8 cellular contexts compared by ENCODE assay signal in genomic region chr3:183427206-183428139, GRCh38. TPM values are rescaled to one million over a fixed set of nuclear protein-coding genes. Genes with fewer than 3 reads are reported as not detected.
DNase-seq lines count a peak whose midpoint lies in the region; ATAC-seq and TF ChIP-seq lines count a peak whose summit lies in the region.

No MANE protein-coding gene starts in this region.

- no peaks in the 10 kb centered on the region for H3K9me3 ChIP-seq in left ventricle myocardium inferior (replicated peaks)
- no peaks in the 10 kb centered on the region for H3K9me3 ChIP-seq in iPS-20b (ENCODE audit: insufficient read depth, low read depth, low read length)

- H3K9ac ChIP-seq in iPS-20b (ENCODE audit: low read depth, low read length), result peak overlapping the region; percentile 65; the same call in 1 of the 2 replicates

- no peak overlapping the region for H3K27ac ChIP-seq in left ventricle myocardium inferior (replicated peaks)
- no peak overlapping the region for H3K27ac ChIP-seq in iPS-20b (ENCODE audit: low read length)

- DNase-seq in left ventricle myocardium inferior (no peak), Right ventricle myocardium superior (no peak), globus pallidus (ENCODE audit: low spot score) (no peak)
- DNase-seq in activated T-cell treated with anti-CD3 and anti-CD28 coated beads, Interleukin-2, amount 50 U/mL, for 4 hours, result no peak
- no peak for DNase-seq in stimulated activated naive B cell treated with anti-CD40 and anti-IgM and Interleukin-4, amounts not matched to agents 10 μg/mL and 1 μg/mL and 100 μg/mL, for 72 hours

- peak overlapping the region; percentile 20 for H3K27ac Mint-ChIP-seq in stimulated activated naive B cell treated with anti-CD40 and anti-IgM and Interleukin-4, amounts not matched to agents 10 μg/mL and 1 μg/mL and 100 μg/mL, for 72 hours

- peak overlapping the region; percentile 86 for H3K4me3 Mint-ChIP-seq in activated T-cell treated with anti-CD3 and anti-CD28 coated beads, Interleukin-2, amount 50 U/mL, for 4 hours
- peak overlapping the region; percentile 89 to 90 for H3K4me3 Mint-ChIP-seq in stimulated activated naive B cell treated with anti-CD40 and anti-IgM and Interleukin-4, amounts not matched to agents 10 μg/mL and 1 μg/mL and 100 μg/mL, for 72 hours

- ATAC-seq in Right ventricle myocardium superior (ENCODE audit: poor library complexity) (no peak), GM21576 (IDR thresholded peaks at IDR 0.05; ENCODE audit: unreplicated experiment) (no peak), HG02884 (IDR thresholded peaks at IDR 0.05; ENCODE audit: unreplicated experiment) (no peak)
- no peak for ATAC-seq in activated T-cell treated with anti-CD3 and anti-CD28 coated beads, Interleukin-2, amount 50 U/mL, for 4 hours
- no peak for ATAC-seq in stimulated activated naive B cell treated with anti-CD40 and anti-IgM and Interleukin-4, amounts not matched to agents 10 μg/mL and 1 μg/mL and 100 μg/mL, for 72 hours (replicated peaks)

- H3K4me1 ChIP-seq in left ventricle myocardium inferior (peaks cover 18% of the 10 kb centered on the region), iPS-20b (ENCODE audit: insufficient read depth, low read length) (peaks cover 4% of the 10 kb centered on the region; the same call in 1 of the 2 replicates)

- H3K27me3 ChIP-seq in left ventricle myocardium inferior (ENCODE audit: low read depth) (peaks cover 79% of the 10 kb centered on the region), iPS-20b (ENCODE audit: insufficient read depth, low read length) (peaks cover 34% of the 10 kb centered on the region)

- intact Hi-C loops in left ventricle myocardium inferior (cut with micrococcal nuclease) (no loop called here), Right ventricle myocardium superior (cut with DNase I) (no loop called here)

- no peak for TF ChIP-seq CTCF in left ventricle myocardium inferior (IDR thresholded peaks at IDR 0.05; ENCODE audit: borderline replicate concordance)

- H3K36me3 ChIP-seq in left ventricle myocardium inferior (no peaks in the 10 kb centered on the region), iPS-20b (ENCODE audit: insufficient read depth, low read depth, low read length) (no peaks in the 10 kb centered on the region)

- H3K9me3 Mint-ChIP-seq in activated T-cell treated with anti-CD3 and anti-CD28 coated beads, Interleukin-2, amount 50 U/mL, for 4 hours, result no peaks in the 10 kb centered on the region
- H3K9me3 Mint-ChIP-seq in stimulated activated naive B cell treated with anti-CD40 and anti-IgM and Interleukin-4, amounts not matched to agents 10 μg/mL and 1 μg/mL and 100 μg/mL, for 72 hours, result peaks cover under 1% of the 10 kb centered on the region in 2 donors

- no peaks in the 10 kb centered on the region for H3K36me3 Mint-ChIP-seq in activated T-cell treated with anti-CD3 and anti-CD28 coated beads, Interleukin-2, amount 50 U/mL, for 4 hours (ENCODE audit: insufficient read depth)
- no peaks in the 10 kb centered on the region for H3K36me3 Mint-ChIP-seq in stimulated activated naive B cell treated with anti-CD40 and anti-IgM and Interleukin-4, amounts not matched to agents 10 μg/mL and 1 μg/mL and 100 μg/mL, for 72 hours

- H3K4me1 Mint-ChIP-seq in activated T-cell treated with anti-CD3 and anti-CD28 coated beads, Interleukin-2, amount 50 U/mL, for 4 hours (ENCODE audit: low read depth), result peaks cover 36% of the 10 kb centered on the region
- peaks cover 9 to 14% of the 10 kb centered on the region in 2 donors for H3K4me1 Mint-ChIP-seq in stimulated activated naive B cell treated with anti-CD40 and anti-IgM and Interleukin-4, amounts not matched to agents 10 μg/mL and 1 μg/mL and 100 μg/mL, for 72 hours

- peaks cover 3% of the 10 kb centered on the region for H3K27me3 Mint-ChIP-seq in activated T-cell treated with anti-CD3 and anti-CD28 coated beads, Interleukin-2, amount 50 U/mL, for 4 hours (ENCODE audit: low read depth)
- peaks cover 39 to 64% of the 10 kb centered on the region in 2 donors for H3K27me3 Mint-ChIP-seq in stimulated activated naive B cell treated with anti-CD40 and anti-IgM and Interleukin-4, amounts not matched to agents 10 μg/mL and 1 μg/mL and 100 μg/mL, for 72 hours

- H3K4me3 ChIP-seq in left ventricle myocardium inferior, result peak overlapping the region; percentile 83
- H3K4me3 ChIP-seq in iPS-20b (ENCODE audit: low read length), result peak overlapping the region; percentile 95

RNA-seq across cellular contexts. Expression of gene MCF2L2, which starts 0.9 kb away (rescaled TPM):
- total RNA-seq in left ventricle myocardium inferior (0.91 TPM), Right ventricle myocardium superior (0.51 TPM)
- 1 to 10 TPM in 2 of 3 donors, under 1 TPM in 1; 0.58 to 1.4 (median 1.3) TPM for total RNA-seq in activated T-cell treated with anti-CD3 and anti-CD28 coated beads, Interleukin-2, amount 50 U/mL, for 4 hours
